16 cellular contexts compared by ENCODE assay signal in genomic region chr20:47682916-47683315, GRCh38.
"Had no signal": no experiment of that assay in that cellular context is flagged by ENCODE, and none has a peak within 500 bp of the region (broad histone marks: within the 10 kb centered on the region; RNA-seq: fewer than 3 reads in every experiment).

No MANE protein-coding gene starts in this region.

- H3K4me2 ChIP-seq: hepatocyte had no signal

- H3K27me3 Mint-ChIP-seq: activated naive CD4-positive, alpha-beta T cell treated with anti-CD3 and anti-CD28 coated beads, Interleukin-2, amount 50 U/mL, for 24 hours had no signal

- H3K9me3 ChIP-seq: body of pancreas had no signal

- H3K27me3 ChIP-seq: body of pancreas, cardiac muscle cell, hepatocyte had no signal

- H3K36me3 Mint-ChIP-seq: activated naive CD4-positive, alpha-beta T cell treated with anti-CD3 and anti-CD28 coated beads, Interleukin-2, amount 50 U/mL, for 24 hours; immature natural killer cell; naive thymus-derived CD4-positive, alpha-beta T cell; WTC11 had no signal

- H3K79me2 ChIP-seq: hepatocyte had no signal

- H3K4me3 ChIP-seq: body of pancreas, cardiac muscle cell, hepatocyte had no signal

- ATAC-seq: naive thymus-derived CD4-positive, alpha-beta T cell; WTC11 had no signal

- H2AFZ ChIP-seq: hepatocyte had no signal

- H3K4me1 Mint-ChIP-seq: activated naive CD4-positive, alpha-beta T cell treated with anti-CD3 and anti-CD28 coated beads, Interleukin-2, amount 50 U/mL, for 24 hours had no signal

- H3K36me3 ChIP-seq: cardiac muscle cell had no signal

- H3K27ac ChIP-seq: body of pancreas, hepatocyte had no signal

- H3K4me3 Mint-ChIP-seq: activated naive CD4-positive, alpha-beta T cell treated with anti-CD3 and anti-CD28 coated beads, Interleukin-2, amount 50 U/mL, for 24 hours; immature natural killer cell; naive thymus-derived CD4-positive, alpha-beta T cell; neural crest cell; T-helper 1 cell treated with Interleukin-12 subunit alpha and Interleukin-12 subunit beta and Interleukin-4 antibody, amounts not matched to agents 30 μg/mL and 1 μg/mL, for 36 hours; WTC11 had no signal

- H3K27ac Mint-ChIP-seq: naive thymus-derived CD4-positive, alpha-beta T cell; T-helper 1 cell treated with Interleukin-12 subunit alpha and Interleukin-12 subunit beta and Interleukin-4 antibody, amounts not matched to agents 30 μg/mL and 1 μg/mL, for 36 hours; WTC11 had no signal

- DNase-seq: activated CD4-positive, alpha-beta T cell treated with anti-CD3 and anti-CD28 coated beads, Interleukin-2, amount 50 U/mL, for 4 hours; activated gamma-delta T cell treated with Interleukin-2 at 50 U/mL for 16 hours; immature natural killer cell; kidney glomerular epithelial cell; mesendoderm; naive thymus-derived CD4-positive, alpha-beta T cell; stimulated activated CD4-positive, alpha-beta T cell treated with anti-CD3 and anti-CD28 coated beads, Interleukin-4, amount 100 ng/mL, for 24 hours; stimulated activated naive CD4-positive, alpha-beta T cell treated with Interleukin-2 at 50 U/mL for 16 hours; T1000 had no signal

- H3K9me3 Mint-ChIP-seq: activated naive CD4-positive, alpha-beta T cell treated with anti-CD3 and anti-CD28 coated beads, Interleukin-2, amount 50 U/mL, for 24 hours; immature natural killer cell; naive thymus-derived CD4-positive, alpha-beta T cell; neural crest cell; T-helper 1 cell treated with Interleukin-12 subunit alpha and Interleukin-12 subunit beta and Interleukin-4 antibody, amounts not matched to agents 30 μg/mL and 1 μg/mL, for 36 hours had no signal

- H3K4me1 ChIP-seq: body of pancreas had no signal
